5 cellular contexts compared by ENCODE assay signal in genomic region chr7:128385988-128386387, GRCh38. TPM values are rescaled to one million over a fixed set of nuclear protein-coding genes. Genes with fewer than 3 reads are reported as not detected.
A peak's percentile ranks its signal among the peaks of the same experiment; 100 is the strongest.
DNase-seq lines count a peak whose midpoint lies in the region; ATAC-seq and TF ChIP-seq lines count a peak whose summit lies in the region.
"Not testable (repeated sequence)": the region's sequence is repeated elsewhere in the genome, so short reads cannot be mapped to it uniquely, and the experiment has no call there.

No MANE protein-coding gene starts in this region.

- not testable (repeated sequence) for H2BK120ac ChIP-seq in IMR-90 (ENCODE audit: low read depth, low read length)

- not testable (repeated sequence) for H2BK20ac ChIP-seq in IMR-90 (ENCODE audit: low read depth, low read length)

- H3K4me2 ChIP-seq in IMR-90 (ENCODE audit: low read depth, low read length), result not testable (repeated sequence)

- dilution Hi-C loops in IMR-90 (cut with HindIII; ENCODE audit: low sequenced_read_pairs, unreplicated experiment), result not testable (repeated sequence)

- intact Hi-C loops in IMR-90 (cut with micrococcal nuclease), result not testable (repeated sequence)

- not testable (repeated sequence) for H3K23ac ChIP-seq in IMR-90 (ENCODE audit: low read depth, low read length)

- H3K4me3 ChIP-seq in IMR-90 (ENCODE audit: insufficient read depth, low read depth, low read length); choroid plexus epithelial cell (ENCODE audit: low read depth, low read length); fibroblast of villous mesenchyme (ENCODE audit: low read depth, low read length): not testable (repeated sequence)

- BruUV-seq in IMR-90 (replicated peaks; lab: Mats Ljungman, UMichigan), result not testable (repeated sequence)

- H3K79me1 ChIP-seq in IMR-90 (ENCODE audit: low read depth in 1 of 2, low read length in 2 of 2), result not testable (repeated sequence)

- not testable (repeated sequence) for H3K56ac ChIP-seq in IMR-90 (ENCODE audit: extremely low read depth, insufficient read depth, low read length)

- CTCF ChIA-PET in IMR-90 (lab: Yijun Ruan, JAX), result interaction anchor here (3.8 kb wide), 1 partner anchor 40 kb away, joined by 66 read pairs; the partner anchor contains the start of gene RBM28

- POLR2A ChIA-PET in IMR-90 (lab: Charles Lee; ENCODE audit: unreplicated experiment), result not testable (repeated sequence)

- H4K20me1 ChIP-seq in IMR-90 (ENCODE audit: insufficient read depth, low read length), result not testable (repeated sequence)

- not testable (repeated sequence) for H4K91ac ChIP-seq in IMR-90 (ENCODE audit: insufficient read depth, low read depth, low read length)

- H2BK5ac ChIP-seq in IMR-90 (ENCODE audit: low read depth, low read length, poor library complexity, severe bottlenecking), result not testable (repeated sequence)

- H3K27me3 ChIP-seq in IMR-90 (ENCODE audit: control insufficient read depth, insufficient read depth, low read length), result peaks cover 36% of the 10 kb centered on the region

- not testable (repeated sequence) for H3K36me3 ChIP-seq in IMR-90 (ENCODE audit: control insufficient read depth, insufficient read depth, low read length)

- not testable (repeated sequence) for H2AFZ ChIP-seq in IMR-90 (replicated peaks; ENCODE audit: low read length, poor library complexity)

- H4K5ac ChIP-seq in IMR-90 (ENCODE audit: low read depth, low read length), result not testable (repeated sequence)

- TF ChIP-seq POLR2A in IMR-90 (IDR thresholded peaks at IDR 0.05; ENCODE audit: low read depth, low read length), result not testable (repeated sequence)

- H4K8ac ChIP-seq in IMR-90 (ENCODE audit: low read depth in 2 of 2, low read length in 2 of 2), result not testable (repeated sequence)

- in situ Hi-C loops in IMR-90 (cut with MboI; ENCODE audit: low sequenced_read_pairs), result not testable (repeated sequence)

- H3K18ac ChIP-seq in IMR-90 (ENCODE audit: low read depth, low read length), result not testable (repeated sequence)

- not testable (repeated sequence) for H3K9ac ChIP-seq in IMR-90 (ENCODE audit: low read depth, low read length)

- not testable (repeated sequence) for H3K27ac ChIP-seq in IMR-90 (ENCODE audit: insufficient read depth, low read length)

- H3K9me3 ChIP-seq in IMR-90 (ENCODE audit: control insufficient read depth, insufficient read depth, low read length), result not testable (repeated sequence)

- not testable (repeated sequence) for ATAC-seq in IMR-90 (ENCODE audit: low read depth)

- no CpG with 5 or more reads among the region's 2 CpGs for WGBS in IMR-90 (ENCODE audit: extremely low coverage in 2 of 2, insufficient read length in 1 of 2), 2 experiments

- not testable (repeated sequence) for H2AK9ac ChIP-seq in IMR-90 (replicated peaks; ENCODE audit: low read depth, low read length, poor library complexity)

- not testable (repeated sequence) for TF ChIP-seq RAD21 in IMR-90 (IDR thresholded peaks at IDR 0.05; ENCODE audit: low read length)

- H3K14ac ChIP-seq in IMR-90 (replicated peaks; ENCODE audit: low read depth, low read length), result not testable (repeated sequence)

- H2AK5ac ChIP-seq in IMR-90 (ENCODE audit: low read depth, low read length), result not testable (repeated sequence)

- TF ChIP-seq CTCF in IMR-90 (conservative IDR thresholded peaks at IDR 0.05; ENCODE audit: low read depth, low read length); choroid plexus epithelial cell (conservative IDR thresholded peaks at IDR 0.05; ENCODE audit: low read depth, low read length); fibroblast of villous mesenchyme (IDR thresholded peaks at IDR 0.05; ENCODE audit: insufficient read depth, low read depth, low read length): not testable (repeated sequence)

- not testable (repeated sequence) for H3K9me1 ChIP-seq in IMR-90 (ENCODE audit: insufficient read depth, low read length)

- H3K4ac ChIP-seq in IMR-90 (ENCODE audit: low read depth, low read length), result not testable (repeated sequence)

- H2BK15ac ChIP-seq in IMR-90 (ENCODE audit: low read depth, low read length), result not testable (repeated sequence)

- DNase-seq in IMR-90, result not testable (repeated sequence)
- DNase-seq in MV-4-11 (lab: John Stamatoyannopoulos, UW), result peak; percentile 74
- peak; percentile 29 for DNase-seq in SKM-1 treated with dmso at 0.1 percent for 144 hours (lab: John Stamatoyannopoulos, UW; ENCODE audit: unreplicated experiment)
- DNase-seq in choroid plexus epithelial cell (ENCODE audit: low read depth), result peak; percentile 28
- DNase-seq in fibroblast of villous mesenchyme (ENCODE audit: low read depth), result peak; percentile 20

- H3K4me1 ChIP-seq in IMR-90 (ENCODE audit: control insufficient read depth, insufficient read depth, low read length), result not testable (repeated sequence)

TF ChIP-seq in IMR-90, 13 proteins besides CTCF, POLR2A, EP300 and RAD21:
- TF ChIP-seq CEBPB (IDR thresholded peaks at IDR 0.05; ENCODE audit: low read depth, low read length), result peak; percentile 74
TF ChIP-seq in IMR-90: peak in this region for 1; not testable (repeated sequence) for 12.

RNA-seq across cellular contexts. Expression of gene IMPDH1, which starts 23.8 kb away (rescaled TPM):
- total RNA-seq in IMR-90 (2012; rRNA removed) (45.3 and 49.5 TPM in 2 replicates), fibroblast of villous mesenchyme (54.0 and 60.9 TPM in 2 replicates)
- polyA plus RNA-seq in IMR-90 (2012; rRNA removed), result 69.3 and 72.0 TPM in 2 replicates
- polyA plus RNA-seq in IMR-90 (2012; cell fraction: cytosol; rRNA removed), result 76.2 and 79.9 TPM in 2 replicates
- 87.3 and 216 TPM in 2 replicates for polyA plus RNA-seq in IMR-90 (2012; cell fraction: nucleus; rRNA removed; ENCODE audit: low replicate concordance)

RNA-seq across cellular contexts. Expression of gene PRRT4, which starts 24.5 kb away (rescaled TPM):
- not detected in 2 replicates for total RNA-seq in IMR-90 (2012; rRNA removed)
- polyA plus RNA-seq in IMR-90 (2012; rRNA removed), result not detected in 2 replicates
- 0.03 TPM in 1 of 2 replicates, not detected in the other for polyA plus RNA-seq in IMR-90 (2012; cell fraction: cytosol; rRNA removed)
- 0.03 and 0.08 TPM in 2 replicates for polyA plus RNA-seq in IMR-90 (2012; cell fraction: nucleus; rRNA removed; ENCODE audit: low replicate concordance)
- total RNA-seq in fibroblast of villous mesenchyme, result not detected in 2 replicates

RNA-seq across cellular contexts. Expression of gene RBM28, which starts 42.3 kb away (rescaled TPM):
- total RNA-seq in IMR-90 (2012; rRNA removed) (12.4 and 18.6 TPM in 2 replicates), fibroblast of villous mesenchyme (7.3 and 11.9 TPM in 2 replicates)
- polyA plus RNA-seq in IMR-90 (2012; rRNA removed), result 18.6 and 20.4 TPM in 2 replicates
- polyA plus RNA-seq in IMR-90 (2012; cell fraction: cytosol; rRNA removed), result 4.5 and 11.5 TPM in 2 replicates
- 13.8 and 59.8 TPM in 2 replicates for polyA plus RNA-seq in IMR-90 (2012; cell fraction: nucleus; rRNA removed; ENCODE audit: low replicate concordance)
